12 cellular contexts compared by ENCODE assay signal in genomic region chr15:33311312-33311971, GRCh38. TPM values are rescaled to one million over a fixed set of nuclear protein-coding genes. Genes with fewer than 3 reads are reported as not detected.
DNase-seq lines count a peak whose midpoint lies in the region; ATAC-seq and TF ChIP-seq lines count a peak whose summit lies in the region.
"Had no signal": no experiment of that assay in that cellular context is flagged by ENCODE, and none has a peak within 500 bp of the region (broad histone marks: within the 10 kb centered on the region; RNA-seq: fewer than 3 reads in every experiment).

No MANE protein-coding gene starts in this region.

- H4K20me1 ChIP-seq in H9 (ENCODE audit: control insufficient read depth, insufficient read depth, insufficient read length), result no peaks in the 10 kb centered on the region

- TF ChIP-seq CTCF in H9 (conservative IDR thresholded peaks at IDR 0.05), result peak; percentile 54; the same call in 2 of the 3 replicates
- peak in 1 of 2 experiments; percentile 21 for TF ChIP-seq CTCF in brain (conservative IDR thresholded peaks at IDR 0.05)
- TF ChIP-seq CTCF in sigmoid colon (IDR thresholded peaks at IDR 0.05), result no peak
- TF ChIP-seq CTCF in BE2C (IDR thresholded peaks at IDR 0.05; ENCODE audit: low read depth, low read length), result no peak

- no peak overlapping the region for H4K91ac ChIP-seq in H9 (ENCODE audit: insufficient read length, low read depth, low read length)

- ATAC-seq in stimulated activated naive B cell treated with anti-CD40 and anti-IgM and Interleukin-4, amounts not matched to agents 10 μg/mL and 1 μg/mL and 100 μg/mL, for 72 hours (replicated peaks), result no peak
- ATAC-seq: activated CD8-positive, alpha-beta memory T cell treated with anti-CD3 and anti-CD28 coated beads, Interleukin-2, amount 10 ng/mL, durations not matched to agents 7 days and 5 days; body of pancreas had no signal

- no peak overlapping the region for H3K18ac ChIP-seq in H9 (ENCODE audit: insufficient read length, low read depth, low read length)

- H3K4me3 Mint-ChIP-seq in H9 (peak overlapping the region; percentile 63 to 85), brain (peak overlapping the region; percentile 72 to 95 (median 83))
- H3K4me3 Mint-ChIP-seq in stimulated activated naive B cell treated with anti-CD40 and anti-IgM and Interleukin-4, amounts not matched to agents 10 μg/mL and 1 μg/mL and 100 μg/mL, for 72 hours, result no peak overlapping the region
- H3K4me3 Mint-ChIP-seq: activated CD8-positive, alpha-beta memory T cell treated with anti-CD3 and anti-CD28 coated beads, Interleukin-2, amount 10 ng/mL, durations not matched to agents 7 days and 5 days had no signal

- no peak overlapping the region for H2BK15ac ChIP-seq in H9 (ENCODE audit: low read depth, low read length)

- WGBS in H9 (ENCODE audit: extremely low coverage, insufficient read length, low lambda C conversion rate), result no CpG with 5 or more reads among the region's 38 CpGs
- WGBS in sigmoid colon, 2 donors, result 4 to 20% methylated on average over 38 of the region's 38 CpGs

- H3K9me3 Mint-ChIP-seq in H9 (no peaks in the 10 kb centered on the region), brain (no peaks in the 10 kb centered on the region)
- no peaks in the 10 kb centered on the region for H3K9me3 Mint-ChIP-seq in stimulated activated naive B cell treated with anti-CD40 and anti-IgM and Interleukin-4, amounts not matched to agents 10 μg/mL and 1 μg/mL and 100 μg/mL, for 72 hours

- H3K36me3 ChIP-seq in sigmoid colon (no peaks in the 10 kb centered on the region), BE2C (no peaks in the 10 kb centered on the region)

- H3K4me3 ChIP-seq in sigmoid colon, result peak overlapping the region; percentile 49 to 67 (median 62)
- no peak overlapping the region for H3K4me3 ChIP-seq in BE2C (ENCODE audit: low read depth, low read length)
- H3K4me3 ChIP-seq: body of pancreas, SK-N-MC had no signal

- H2AFZ ChIP-seq in H9 (ENCODE audit: low read length), result no peak overlapping the region

- TF ChIP-seq EP300 in sigmoid colon (IDR thresholded peaks at IDR 0.05), result no peak

- no peak overlapping the region for H4K8ac ChIP-seq in H9 (replicated peaks; ENCODE audit: insufficient read length, low read depth, low read length)

- H3T11ph ChIP-seq in H9 (ENCODE audit: low read length), result no peak overlapping the region

- H4K5ac ChIP-seq in H9 (ENCODE audit: insufficient read length, low read depth, low read length), result no peak overlapping the region

- no peak overlapping the region for H2BK12ac ChIP-seq in H9 (ENCODE audit: insufficient read length, low read depth, low read length)

- intact Hi-C loops in sigmoid colon (cut with DNase I), result no loop called here

- no peak overlapping the region for H3K27ac Mint-ChIP-seq in H9
- H3K27ac Mint-ChIP-seq in brain, result peak overlapping the region in 4 of 5 experiments; percentile 18 to 46 (median 37)
- no peak overlapping the region for H3K27ac Mint-ChIP-seq in stimulated activated naive B cell treated with anti-CD40 and anti-IgM and Interleukin-4, amounts not matched to agents 10 μg/mL and 1 μg/mL and 100 μg/mL, for 72 hours
- H3K27ac Mint-ChIP-seq: activated CD8-positive, alpha-beta memory T cell treated with anti-CD3 and anti-CD28 coated beads, Interleukin-2, amount 10 ng/mL, durations not matched to agents 7 days and 5 days had no signal

- peaks cover 61% of the 10 kb centered on the region for H3K27me3 Mint-ChIP-seq in H9 (ENCODE audit: low read depth)
- H3K27me3 Mint-ChIP-seq in brain, result peaks cover 59% of the 10 kb centered on the region
- peaks cover 43 to 45% of the 10 kb centered on the region in 2 donors for H3K27me3 Mint-ChIP-seq in stimulated activated naive B cell treated with anti-CD40 and anti-IgM and Interleukin-4, amounts not matched to agents 10 μg/mL and 1 μg/mL and 100 μg/mL, for 72 hours

- H2BK20ac ChIP-seq in H9 (ENCODE audit: low read depth, low read length, poor library complexity, severe bottlenecking), result no peak overlapping the region

- no peak for TF ChIP-seq POLR2A in sigmoid colon (IDR thresholded peaks at IDR 0.05)

- no peak overlapping the region for H3K23ac ChIP-seq in H9 (ENCODE audit: insufficient read length, low read depth, low read length)

- H3K56ac ChIP-seq in H9 (ENCODE audit: insufficient read length, low read depth, low read length), result no peak overlapping the region

- peak overlapping the region; percentile 77 for H3K4me2 ChIP-seq in H9 (ENCODE audit: insufficient read depth, insufficient read length, low read length)

- H3K4ac ChIP-seq in H9 (ENCODE audit: low read depth, low read length), result no peak overlapping the region

- H3K36me3 Mint-ChIP-seq in H9 (ENCODE audit: insufficient read depth in 1 of 3, low read depth in 3 of 3) (no peaks in the 10 kb centered on the region; a peak in 1 of 7 replicates), brain (no peaks in the 10 kb centered on the region)
- no peaks in the 10 kb centered on the region for H3K36me3 Mint-ChIP-seq in stimulated activated naive B cell treated with anti-CD40 and anti-IgM and Interleukin-4, amounts not matched to agents 10 μg/mL and 1 μg/mL and 100 μg/mL, for 72 hours
- H3K36me3 Mint-ChIP-seq: activated CD8-positive, alpha-beta memory T cell treated with anti-CD3 and anti-CD28 coated beads, Interleukin-2, amount 10 ng/mL, durations not matched to agents 7 days and 5 days had no signal

- H3K4me1 ChIP-seq in H9 (ENCODE audit: insufficient read depth, low read length) (no peaks in the 10 kb centered on the region; the same call in 1 of the 2 replicates), sigmoid colon (peaks cover 0 to 20% (median 8%) of the 10 kb centered on the region in 4 donors), BE2C (no peaks in the 10 kb centered on the region)

- peaks cover 12% of the 10 kb centered on the region for H3K23me2 ChIP-seq in H9 (ENCODE audit: insufficient read length, low read depth, low read length, poor library complexity, severe bottlenecking)

- H2BK5ac ChIP-seq in H9 (ENCODE audit: insufficient read length, low read length), result no peak overlapping the region

- no peaks in the 10 kb centered on the region for H3K79me2 ChIP-seq in H9 (ENCODE audit: insufficient read depth, low read length)

- DNase-seq in H9, result peak; percentile 49
- peak; percentile 42 for DNase-seq in iPS-NIHi11 (ENCODE audit: low spot score)
- DNase-seq in sigmoid colon, result peak; percentile 63
- no peak for DNase-seq in stimulated activated naive B cell treated with anti-CD40 and anti-IgM and Interleukin-4, amounts not matched to agents 10 μg/mL and 1 μg/mL and 100 μg/mL, for 72 hours
- DNase-seq in NK-92 (lab: John Stamatoyannopoulos, UW; ENCODE audit: unreplicated experiment), result no peak
- DNase-seq in BE2C, result no peak
- no peak for DNase-seq in hepatic stellate cell (ENCODE audit: low spot score)
- DNase-seq: activated CD8-positive, alpha-beta memory T cell treated with anti-CD3 and anti-CD28 coated beads, Interleukin-2, amount 10 ng/mL, durations not matched to agents 7 days and 5 days; body of pancreas; NCI-H187 treated with DMSO at 0.1 percent for 48 hours had no signal

- H2BK120ac ChIP-seq in H9 (ENCODE audit: low read depth, low read length, poor library complexity, severe bottlenecking), result no peak overlapping the region

- H3K9ac ChIP-seq in H9 (ENCODE audit: extremely low read depth, insufficient read length, low read length), result no peak overlapping the region

- H3K4me1 Mint-ChIP-seq in H9 (peaks cover 14 to 24% of the 10 kb centered on the region in 2 experiments), brain (peaks cover 34% of the 10 kb centered on the region)
- H3K4me1 Mint-ChIP-seq in stimulated activated naive B cell treated with anti-CD40 and anti-IgM and Interleukin-4, amounts not matched to agents 10 μg/mL and 1 μg/mL and 100 μg/mL, for 72 hours, result peaks cover 5% of the 10 kb centered on the region in 2 donors
- H3K4me1 Mint-ChIP-seq: activated CD8-positive, alpha-beta memory T cell treated with anti-CD3 and anti-CD28 coated beads, Interleukin-2, amount 10 ng/mL, durations not matched to agents 7 days and 5 days had no signal

- no peak overlapping the region for H2AK5ac ChIP-seq in H9 (ENCODE audit: insufficient read length, low read length)

- H3K9me3 ChIP-seq in H9 (ENCODE audit: control insufficient read depth, low read depth, low read length), result no peaks in the 10 kb centered on the region
- H3K9me3 ChIP-seq in sigmoid colon, result no peaks in the 10 kb centered on the region
- H3K9me3 ChIP-seq in BE2C, result no peaks in the 10 kb centered on the region; the same call in 1 of the 2 replicates
- H3K9me3 ChIP-seq: body of pancreas had no signal

- no peak overlapping the region; the same call in 1 of the 2 replicates for H3K14ac ChIP-seq in H9 (ENCODE audit: insufficient read depth, low read length)

- no peak overlapping the region for H3K27ac ChIP-seq in H9 (ENCODE audit: insufficient read length, low read depth, low read length)
- peak overlapping the region; percentile 64 to 84 (median 82) for H3K27ac ChIP-seq in sigmoid colon
- H3K27ac ChIP-seq: body of pancreas, SK-N-MC had no signal

- no peaks in the 10 kb centered on the region for H3K79me1 ChIP-seq in H9 (ENCODE audit: insufficient read depth, low read depth, low read length, poor library complexity, severe bottlenecking)

- H3K27me3 ChIP-seq in H9 (ENCODE audit: insufficient read depth, low read length) (peaks cover 25% of the 10 kb centered on the region), sigmoid colon (peaks cover 0 to 4% (median 0%) of the 10 kb centered on the region in 3 donors), BE2C (peaks cover 54% of the 10 kb centered on the region)

RNA-seq across cellular contexts. Expression of gene RYR3, which starts 0.7 kb away (rescaled TPM):
- total RNA-seq in H9 (2021), result 0.85 and 1.9 TPM in 2 replicates
- polyA plus RNA-seq in brain (ENCODE audit: insufficient read depth, low read depth, low replicate concordance), result 1.0 TPM
- total RNA-seq in sigmoid colon, result 10 to 100 TPM in 3 of 4 donors, 1 to 10 TPM in 1; 9.5 to 29.1 (median 15.8) TPM
- under 1 TPM in 2 of 3 donors, not detected in 1; 0.38 to 0.60 TPM for polyA plus RNA-seq in sigmoid colon
- polyA plus RNA-seq in BE2C (2012; ENCODE audit: insufficient read depth, insufficient read length, low read depth), result 3.4 TPM
- total RNA-seq: activated CD8-positive, alpha-beta memory T cell treated with anti-CD3 and anti-CD28 coated beads, Interleukin-2, amount 10 ng/mL, durations not matched to agents 7 days and 5 days had no signal

Comparison
In these comparisons a context has a peak if more than half of its experiments do, and no peak if none do; other contexts are left out.
1. DNase-seq: peak in H9 (single experiment), iPS-NIHi11 (single experiment) and sigmoid colon (single experiment); none in stimulated activated naive B cell treated with anti-CD40 and anti-IgM and Interleukin-4, amounts not matched to agents 10 μg/mL and 1 μg/mL and 100 μg/mL, for 72 hours (single experiment), NK-92 (single experiment), BE2C (single experiment) and hepatic stellate cell (single experiment).
2. H3K27ac Mint-ChIP-seq: peak in brain (4 of 5); none in H9 (0 of 3) and stimulated activated naive B cell treated with anti-CD40 and anti-IgM and Interleukin-4, amounts not matched to agents 10 μg/mL and 1 μg/mL and 100 μg/mL, for 72 hours (single experiment).
3. H3K4me3 Mint-ChIP-seq: peak in H9 (2 of 2) and brain (5 of 5); none in stimulated activated naive B cell treated with anti-CD40 and anti-IgM and Interleukin-4, amounts not matched to agents 10 μg/mL and 1 μg/mL and 100 μg/mL, for 72 hours (0 of 2).